Comparison of ENCODE assay signal across 18 cellular contexts in genomic region chr14:34034447-34035176, GRCh38.
"Had no signal": no experiment of that assay in that cellular context is flagged by ENCODE, and none has a peak within 500 bp of the region (broad histone marks: within the 10 kb centered on the region; RNA-seq: fewer than 3 reads in every experiment).

No MANE protein-coding gene starts in this region.

- H3K27me3 ChIP-seq: ovary, sigmoid colon, spleen had no signal

- H3K36me3 ChIP-seq: ovary, sigmoid colon, spleen, thoracic aorta had no signal

- FAIRE-seq: TTC549 had no signal

- H3K27ac ChIP-seq: spleen, thoracic aorta had no signal

- H3K36me3 Mint-ChIP-seq: activated CD4-positive, alpha-beta memory T cell treated with anti-CD3 and anti-CD28 coated beads for 36 hours; activated naive CD8-positive, alpha-beta T cell; stimulated activated naive B cell treated with anti-CD40 and anti-IgM and Interleukin-4, amounts not matched to agents 10 μg/mL and 1 μg/mL and 100 μg/mL, for 72 hours had no signal

- H3K9me3 ChIP-seq: ovary, sigmoid colon, spleen, thoracic aorta had no signal

- H3K4me3 ChIP-seq: ovary, sigmoid colon, spleen, thoracic aorta had no signal

- H3K4me3 Mint-ChIP-seq: activated CD4-positive, alpha-beta memory T cell treated with anti-CD3 and anti-CD28 coated beads for 36 hours; activated CD4-positive, alpha-beta T cell treated with anti-CD3 and anti-CD28 coated beads for 36 hours; activated naive CD8-positive, alpha-beta T cell; activated T-helper 1 cell treated with anti-CD3 and anti-CD28 coated beads, Interleukin-12 subunit alpha, Interleukin-12 subunit beta, Interleukin-2, Interleukin-4 antibody, amounts not matched to agents 30 ng/mL and 10 ng/mL and 1 ng/mL, durations not matched to agents 14 hours and 24 hours and 36 hours; naive thymus-derived CD4-positive, alpha-beta T cell; stimulated activated naive B cell treated with anti-CD40 and anti-IgM and Interleukin-4, amounts not matched to agents 10 μg/mL and 1 μg/mL and 100 μg/mL, for 72 hours had no signal

- DNase-seq: activated CD4-positive, alpha-beta memory T cell treated with anti-CD3 and anti-CD28 coated beads for 36 hours; activated CD4-positive, alpha-beta T cell treated with anti-CD3 and anti-CD28 coated beads for 36 hours; activated gamma-delta T cell treated with Interleukin-2 at 50 U/mL for 16 hours; activated T-cell treated with anti-CD3 and anti-CD28 coated beads for 4 hours; dermis blood vessel endothelial cell; effector memory CD4-positive, alpha-beta T cell; foreskin fibroblast; hypothalamus; islet precursor cell; naive thymus-derived CD4-positive, alpha-beta T cell; ovary; sigmoid colon; spleen; stimulated activated naive B cell treated with anti-CD40 and anti-IgM and Interleukin-4, amounts not matched to agents 10 μg/mL and 1 μg/mL and 100 μg/mL, for 72 hours had no signal

- H3K9me3 Mint-ChIP-seq: activated CD4-positive, alpha-beta memory T cell treated with anti-CD3 and anti-CD28 coated beads for 36 hours; stimulated activated naive B cell treated with anti-CD40 and anti-IgM and Interleukin-4, amounts not matched to agents 10 μg/mL and 1 μg/mL and 100 μg/mL, for 72 hours had no signal

- ATAC-seq: activated CD4-positive, alpha-beta T cell treated with anti-CD3 and anti-CD28 coated beads for 36 hours; naive thymus-derived CD4-positive, alpha-beta T cell had no signal

- H3K27ac Mint-ChIP-seq: activated CD4-positive, alpha-beta memory T cell treated with anti-CD3 and anti-CD28 coated beads for 36 hours; activated CD4-positive, alpha-beta T cell treated with anti-CD3 and anti-CD28 coated beads for 36 hours; activated naive CD8-positive, alpha-beta T cell; activated T-helper 1 cell treated with anti-CD3 and anti-CD28 coated beads, Interleukin-12 subunit alpha, Interleukin-12 subunit beta, Interleukin-2, Interleukin-4 antibody, amounts not matched to agents 30 ng/mL and 10 ng/mL and 1 ng/mL, durations not matched to agents 14 hours and 24 hours and 36 hours; naive thymus-derived CD4-positive, alpha-beta T cell; stimulated activated naive B cell treated with anti-CD40 and anti-IgM and Interleukin-4, amounts not matched to agents 10 μg/mL and 1 μg/mL and 100 μg/mL, for 72 hours had no signal

- H3K4me1 Mint-ChIP-seq: stimulated activated naive B cell treated with anti-CD40 and anti-IgM and Interleukin-4, amounts not matched to agents 10 μg/mL and 1 μg/mL and 100 μg/mL, for 72 hours had no signal

- H3K4me1 ChIP-seq: spleen had no signal
